12 cellular contexts compared by ENCODE assay signal in genomic region chr14:73958591-73958990, GRCh38.
"Had no signal": no experiment of that assay in that cellular context is flagged by ENCODE, and none has a peak within 500 bp of the region (broad histone marks: within the 10 kb centered on the region; RNA-seq: fewer than 3 reads in every experiment).

No MANE protein-coding gene starts in this region.

- H3K27ac Mint-ChIP-seq: activated naive CD4-positive, alpha-beta T cell treated with anti-CD3 and anti-CD28 coated beads, Interleukin-2, amount 10 ng/mL, durations not matched to agents 7 days and 5 days; activated T-helper 1 cell treated with anti-CD3 and anti-CD28 coated beads, Interleukin-12 subunit alpha, Interleukin-12 subunit beta, Interleukin-2, Interleukin-4 antibody, amounts not matched to agents 30 ng/mL and 10 ng/mL and 1 ng/mL, durations not matched to agents 14 hours and 24 hours and 36 hours had no signal

- H3K4me1 Mint-ChIP-seq: activated naive CD4-positive, alpha-beta T cell treated with anti-CD3 and anti-CD28 coated beads, Interleukin-2, amount 10 ng/mL, durations not matched to agents 7 days and 5 days; neural crest cell had no signal

- H3K27me3 Mint-ChIP-seq: activated naive CD4-positive, alpha-beta T cell treated with anti-CD3 and anti-CD28 coated beads, Interleukin-2, amount 10 ng/mL, durations not matched to agents 7 days and 5 days had no signal

- H3K9me3 ChIP-seq: ovary, tibial nerve had no signal

- H3K9me3 Mint-ChIP-seq: activated naive CD4-positive, alpha-beta T cell treated with anti-CD3 and anti-CD28 coated beads, Interleukin-2, amount 10 ng/mL, durations not matched to agents 7 days and 5 days; activated T-helper 1 cell treated with anti-CD3 and anti-CD28 coated beads, Interleukin-12 subunit alpha, Interleukin-12 subunit beta, Interleukin-2, Interleukin-4 antibody, amounts not matched to agents 30 ng/mL and 10 ng/mL and 1 ng/mL, durations not matched to agents 14 hours and 24 hours and 36 hours; neural crest cell had no signal

- H3K27ac ChIP-seq: ovary, skin epidermis, tibial nerve had no signal

- H3K4me1 ChIP-seq: tibial nerve had no signal

- H3K4me3 ChIP-seq: ovary, skin epidermis, tibial nerve had no signal

- H3K27me3 ChIP-seq: ovary, tibial nerve had no signal

- DNase-seq: activated CD4-positive, alpha-beta T cell treated with anti-CD3 and anti-CD28 coated beads, Interleukin-2, amount 50 U/mL, for 4 hours; activated naive CD4-positive, alpha-beta T cell treated with anti-CD3 and anti-CD28 coated beads, Interleukin-2, amount 10 ng/mL, durations not matched to agents 7 days and 5 days; amygdala; cerebellar nuclear complex; ovary; SHP77 treated with DMSO at 0.1 percent for 48 hours; T-helper 2 cell had no signal

- ATAC-seq: esophagus mucosa had no signal

- H3K4me3 Mint-ChIP-seq: activated naive CD4-positive, alpha-beta T cell treated with anti-CD3 and anti-CD28 coated beads, Interleukin-2, amount 10 ng/mL, durations not matched to agents 7 days and 5 days; activated T-helper 1 cell treated with anti-CD3 and anti-CD28 coated beads, Interleukin-12 subunit alpha, Interleukin-12 subunit beta, Interleukin-2, Interleukin-4 antibody, amounts not matched to agents 30 ng/mL and 10 ng/mL and 1 ng/mL, durations not matched to agents 14 hours and 24 hours and 36 hours; neural crest cell had no signal

- H3K36me3 ChIP-seq: ovary had no signal
